Comparison of ENCODE assay signal across 11 cellular contexts in the genomic region with DNA sequence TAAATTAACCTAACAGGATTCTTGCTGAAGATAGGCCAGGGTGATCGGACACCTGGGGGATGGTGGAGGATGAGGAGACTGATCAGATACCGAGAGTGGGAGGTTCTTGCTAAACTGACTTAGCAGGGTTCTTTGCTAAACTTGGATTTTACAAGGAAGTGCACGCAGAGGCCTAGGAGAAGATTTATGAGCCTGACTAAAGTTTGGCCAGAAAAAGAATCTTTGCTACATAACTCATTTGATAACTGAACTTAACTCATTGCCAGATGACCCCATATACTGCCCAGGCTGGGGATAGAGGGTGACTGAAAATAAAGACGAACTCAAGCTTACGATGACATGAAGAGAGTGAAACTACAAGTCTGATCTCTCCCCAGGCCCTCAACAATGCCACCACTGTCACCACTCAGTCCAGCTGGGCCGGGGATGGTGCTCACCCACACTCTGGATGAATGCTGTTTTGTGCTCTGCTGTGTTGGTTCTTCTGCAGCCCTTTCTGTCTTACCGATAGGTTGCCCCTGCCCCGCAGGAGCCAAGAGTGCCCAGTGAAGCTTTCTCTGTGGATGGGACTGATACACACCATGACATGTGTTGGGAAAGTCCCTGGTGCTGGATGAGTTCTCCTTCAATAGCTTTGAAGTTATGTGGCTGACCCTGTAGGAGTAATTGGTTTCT. TPM values are rescaled to one million over a fixed set of nuclear protein-coding genes. Genes with fewer than 3 reads are reported as not detected.
DNase-seq lines count a peak whose midpoint lies in the region; ATAC-seq, FAIRE-seq and TF ChIP-seq lines count a peak whose summit lies in the region.
"Had no signal": no experiment of that assay in that cellular context is flagged by ENCODE, and none has a peak within 500 bp of the region (broad histone marks: within the 10 kb centered on the region; RNA-seq: fewer than 3 reads in every experiment).

No MANE protein-coding gene starts in this region.

- H3K4me3 ChIP-seq in mammary epithelial cell (replicated peaks in 1 of 3; ENCODE audit: insufficient read depth in 1 of 3, low read depth in 2 of 3, low read length in 3 of 3) (no peak overlapping the region), pancreas (no peak overlapping the region), lower lobe of right lung (no peak overlapping the region)
- H3K4me3 ChIP-seq: PC-9 had no signal

- peak overlapping the region; percentile 83 for H3K27ac Mint-ChIP-seq in neural crest cell (ENCODE audit: unreplicated experiment)
- no peak overlapping the region for H3K27ac Mint-ChIP-seq in activated T-helper 2 cell treated with anti-CD3 and anti-CD28 coated beads, Interferon-gamma antibody, Interleukin-2, Interleukin-4, amounts not matched to agents 10 μg/mL and 5 μg/mL and 100 μg/mL, durations not matched to agents 14 hours and 24 hours and 36 hours
- H3K27ac Mint-ChIP-seq: activated CD8-positive, alpha-beta T cell treated with anti-CD3 and anti-CD28 coated beads for 36 hours; B cell had no signal

- in situ Hi-C loops in mammary epithelial cell (cut with MboI; ENCODE audit: low sequenced_read_pairs in 2 of 2) = loop anchor here in 1 of 2 donors (5.0 kb wide), 1 partner anchor 39 kb away; no protein-coding TSS in a partner anchor

- TF ChIP-seq CTCF in mammary epithelial cell (conservative IDR thresholded peaks at IDR 0.05 in 1 of 2, IDR thresholded peaks at IDR 0.05 in 1 of 2; ENCODE audit: extremely low read depth in 1 of 2, insufficient read depth in 1 of 2, low read depth in 1 of 2, low read length in 2 of 2) (no peak), neural crest cell (conservative IDR thresholded peaks at IDR 0.05) (no peak), pancreas (IDR thresholded peaks at IDR 0.05) (no peak), lower lobe of right lung (IDR thresholded peaks at IDR 0.05) (no peak)

- H3K4me1 ChIP-seq in mammary epithelial cell (ENCODE audit: insufficient read depth, low read length) = peaks cover 74% of the 10 kb centered on the region
- H3K4me1 ChIP-seq in pancreas = peaks cover 16 to 38% (median 37%) of the 10 kb centered on the region in 3 donors
- peaks cover 87% of the 10 kb centered on the region for H3K4me1 ChIP-seq in lower lobe of right lung

- H3K9ac ChIP-seq in mammary epithelial cell (ENCODE audit: insufficient read depth, low read length) = no peak overlapping the region

- ATAC-seq in HG02852 (IDR thresholded peaks at IDR 0.05; ENCODE audit: unreplicated experiment) (peak; percentile 59), pancreas (no peak), lower lobe of right lung (no peak)
- ATAC-seq: activated CD8-positive, alpha-beta T cell treated with anti-CD3 and anti-CD28 coated beads for 36 hours had no signal

- peak overlapping the region; percentile 26 for H3K27ac ChIP-seq in mammary epithelial cell (ENCODE audit: insufficient read depth, low read depth, low read length)
- peak overlapping the region in 1 of 4 donors; percentile 18 for H3K27ac ChIP-seq in pancreas
- no peak overlapping the region for H3K27ac ChIP-seq in lower lobe of right lung
- H3K27ac ChIP-seq: PC-9 had no signal

- no peaks in the 10 kb centered on the region for H3K27me3 Mint-ChIP-seq in neural crest cell (ENCODE audit: low read depth)
- peaks cover 54% of the 10 kb centered on the region for H3K27me3 Mint-ChIP-seq in activated T-helper 2 cell treated with anti-CD3 and anti-CD28 coated beads, Interferon-gamma antibody, Interleukin-2, Interleukin-4, amounts not matched to agents 10 μg/mL and 5 μg/mL and 100 μg/mL, durations not matched to agents 14 hours and 24 hours and 36 hours (ENCODE audit: low read depth)

- H3K9me3 ChIP-seq in mammary epithelial cell (replicated peaks; ENCODE audit: insufficient read depth, low read length) = no peaks in the 10 kb centered on the region
- no peaks in the 10 kb centered on the region for H3K9me3 ChIP-seq in pancreas
- H3K9me3 ChIP-seq in lower lobe of right lung = no peaks in the 10 kb centered on the region

- peak; percentile 96 for DNase-seq in Ammon's horn (ENCODE audit: low spot score)
- DNase-seq in mammary epithelial cell = peak; percentile 64
- peak; percentile 31 for DNase-seq in neural crest cell (ENCODE audit: low read depth, low spot score)
- no peak for DNase-seq in activated T-helper 2 cell treated with anti-CD3 and anti-CD28 coated beads, Interferon-gamma antibody, Interleukin-2, Interleukin-4, amounts not matched to agents 10 μg/mL and 5 μg/mL and 100 μg/mL, durations not matched to agents 14 hours and 24 hours and 36 hours (ENCODE audit: low spot score)
- no peak for DNase-seq in pancreas
- DNase-seq in lower lobe of right lung = no peak
- DNase-seq in AML-193 (lab: John Stamatoyannopoulos, UW) = no peak
- DNase-seq: activated CD8-positive, alpha-beta T cell treated with anti-CD3 and anti-CD28 coated beads for 36 hours; PC-9 had no signal

- H3K27me3 ChIP-seq in mammary epithelial cell (ENCODE audit: insufficient read depth, low read length) (no peaks in the 10 kb centered on the region), pancreas (no peaks in the 10 kb centered on the region), lower lobe of right lung (ENCODE audit: low read depth) (no peaks in the 10 kb centered on the region)

- dilution Hi-C loops in mammary epithelial cell (cut with HindIII; ENCODE audit: low sequenced_read_pairs) = no loop called here

- intact Hi-C loops in mammary epithelial cell (cut with micrococcal nuclease) = no loop called here
- intact Hi-C loops in activated T-helper 2 cell treated with anti-CD3 and anti-CD28 coated beads, Interferon-gamma antibody, Interleukin-2, Interleukin-4, amounts not matched to agents 10 μg/mL and 5 μg/mL and 100 μg/mL, durations not matched to agents 14 hours and 24 hours and 36 hours (cut with micrococcal nuclease) = no loop called here
- intact Hi-C loops in pancreas (cut with DNase I) = no loop called here
- intact Hi-C loops in lower lobe of right lung (cut with DNase I) = no loop called here

- H3K4me1 Mint-ChIP-seq in neural crest cell = peaks cover 78% of the 10 kb centered on the region
- peaks cover 42% of the 10 kb centered on the region for H3K4me1 Mint-ChIP-seq in activated T-helper 2 cell treated with anti-CD3 and anti-CD28 coated beads, Interferon-gamma antibody, Interleukin-2, Interleukin-4, amounts not matched to agents 10 μg/mL and 5 μg/mL and 100 μg/mL, durations not matched to agents 14 hours and 24 hours and 36 hours (ENCODE audit: low read depth)

- peak overlapping the region; percentile 25 for H3K4me2 ChIP-seq in mammary epithelial cell (ENCODE audit: insufficient read depth, low read depth, low read length)
- H3K4me2 ChIP-seq: PC-9 had no signal

- no peaks in the 10 kb centered on the region for H3K9me3 Mint-ChIP-seq in neural crest cell
- no peaks in the 10 kb centered on the region for H3K9me3 Mint-ChIP-seq in activated T-helper 2 cell treated with anti-CD3 and anti-CD28 coated beads, Interferon-gamma antibody, Interleukin-2, Interleukin-4, amounts not matched to agents 10 μg/mL and 5 μg/mL and 100 μg/mL, durations not matched to agents 14 hours and 24 hours and 36 hours
- H3K9me3 Mint-ChIP-seq: activated CD8-positive, alpha-beta T cell treated with anti-CD3 and anti-CD28 coated beads for 36 hours had no signal

- H3K79me2 ChIP-seq in mammary epithelial cell (ENCODE audit: insufficient read depth, low read length) = peaks cover 90% of the 10 kb centered on the region

- H3K4me3 Mint-ChIP-seq in neural crest cell = peak overlapping the region; percentile 50
- H3K4me3 Mint-ChIP-seq in activated T-helper 2 cell treated with anti-CD3 and anti-CD28 coated beads, Interferon-gamma antibody, Interleukin-2, Interleukin-4, amounts not matched to agents 10 μg/mL and 5 μg/mL and 100 μg/mL, durations not matched to agents 14 hours and 24 hours and 36 hours (ENCODE audit: low read depth) = no peak overlapping the region
- H3K4me3 Mint-ChIP-seq: activated CD8-positive, alpha-beta T cell treated with anti-CD3 and anti-CD28 coated beads for 36 hours; B cell had no signal

- H4K20me1 ChIP-seq in mammary epithelial cell (ENCODE audit: insufficient read depth, low read length) = no peaks in the 10 kb centered on the region

- CTCF ChIA-PET in mammary epithelial cell (lab: Charles Lee; ENCODE audit: low non-redundant PET) = no interaction called here

- no TSS peak for BruUV-seq in mammary epithelial cell (replicated peaks; lab: Mats Ljungman, UMichigan)

- peaks cover 2% of the 10 kb centered on the region for H3K36me3 Mint-ChIP-seq in neural crest cell (ENCODE audit: low read depth)
- H3K36me3 Mint-ChIP-seq in activated T-helper 2 cell treated with anti-CD3 and anti-CD28 coated beads, Interferon-gamma antibody, Interleukin-2, Interleukin-4, amounts not matched to agents 10 μg/mL and 5 μg/mL and 100 μg/mL, durations not matched to agents 14 hours and 24 hours and 36 hours (ENCODE audit: low read depth) = no peaks in the 10 kb centered on the region

- 67% methylated on average over 8 of the region's 8 CpGs for WGBS in mammary epithelial cell (ENCODE audit: low coverage, missing lambda C conversion rate)
- 76% methylated on average over 8 of the region's 8 CpGs for WGBS in pancreas, 2 donors

- no peak for FAIRE-seq in pancreas (lab: Jason Lieb, UNC)

- H3K36me3 ChIP-seq in mammary epithelial cell (ENCODE audit: insufficient read depth, low read length) = no peaks in the 10 kb centered on the region
- H3K36me3 ChIP-seq in pancreas = no peaks in the 10 kb centered on the region
- H3K36me3 ChIP-seq in lower lobe of right lung = no peaks in the 10 kb centered on the region

- H2AFZ ChIP-seq in mammary epithelial cell (ENCODE audit: low read depth, low read length) = no peak overlapping the region
- H2AFZ ChIP-seq: PC-9 had no signal

RNA-seq across cellular contexts. Expression of a gene that starts 29.0 kb away (rescaled TPM):
- total RNA-seq in mammary epithelial cell = 100 to 1,000 TPM; 114 to 136 TPM
- 41.2 TPM for polyA plus RNA-seq in mammary epithelial cell
- 266 TPM for polyA minus RNA-seq in mammary epithelial cell
- 47.5 and 49.2 TPM in 2 replicates for total RNA-seq in neural crest cell
- total RNA-seq in activated T-helper 2 cell treated with anti-CD3 and anti-CD28 coated beads, Interferon-gamma antibody, Interleukin-2, Interleukin-4, amounts not matched to agents 10 μg/mL and 5 μg/mL and 100 μg/mL, durations not matched to agents 14 hours and 24 hours and 36 hours = 73.3 and 74.1 TPM in 2 replicates
- 10 to 100 TPM; 29.8 to 50.3 (median 34.7) TPM for total RNA-seq in pancreas
- polyA plus RNA-seq in pancreas = 10 to 100 TPM; 12.1 to 12.5 TPM
- 117 TPM for total RNA-seq in lower lobe of right lung

Comparison
In these comparisons a context has a peak if more than half of its experiments do, and no peak if none do; other contexts are left out.
1. DNase-seq: peak in Ammon's horn (single experiment), mammary epithelial cell (single experiment) and neural crest cell (single experiment); none in activated T-helper 2 cell treated with anti-CD3 and anti-CD28 coated beads, Interferon-gamma antibody, Interleukin-2, Interleukin-4, amounts not matched to agents 10 μg/mL and 5 μg/mL and 100 μg/mL, durations not matched to agents 14 hours and 24 hours and 36 hours (single experiment), pancreas (0 of 6), lower lobe of right lung (single experiment) and AML-193 (0 of 2).